In genomic region chr5:118009761-118010297, GRCh38 we compare ENCODE assay signal across 20 cellular contexts.
A peak's percentile ranks its signal among the peaks of the same experiment; 100 is the strongest.
DNase-seq lines count a peak whose midpoint lies in the region; ATAC-seq and TF ChIP-seq lines count a peak whose summit lies in the region.
"Had no signal": no experiment of that assay in that cellular context is flagged by ENCODE, and none has a peak within 500 bp of the region (broad histone marks: within the 10 kb centered on the region; RNA-seq: fewer than 3 reads in every experiment).

No MANE protein-coding gene starts in this region.

- no peak overlapping the region for H3K4me3 Mint-ChIP-seq in GM23338
- H3K4me3 Mint-ChIP-seq: B cell; CD4-positive, alpha-beta T cell; CD8-positive, alpha-beta T cell had no signal

- no peaks in the 10 kb centered on the region for H4K20me1 ChIP-seq in GM23338 (replicated peaks; ENCODE audit: insufficient read depth)
- H4K20me1 ChIP-seq: BLaER1 treated with 17β-estradiol and CSF1 and Interleukin-3, amounts not matched to agents 10 nM and 100 nM had no signal

- H3K27ac Mint-ChIP-seq in GM23338, result no peak overlapping the region
- H3K27ac Mint-ChIP-seq: B cell; CD4-positive, alpha-beta T cell; CD8-positive, alpha-beta T cell had no signal

- no peaks in the 10 kb centered on the region for H3K4me1 ChIP-seq in GM23338 (ENCODE audit: insufficient read depth)
- H3K4me1 ChIP-seq: A549 had no signal

- DNase-seq in GM23338 (ENCODE audit: low spot score) (peak; percentile 22), COR-L47 (lab: John Stamatoyannopoulos, UW) (no peak), NOMO-1 treated with dmso at 0.1 percent for 144 hours (lab: John Stamatoyannopoulos, UW; ENCODE audit: unreplicated experiment) (no peak)
- DNase-seq: AML-193; CD4-positive, alpha-beta T cell; CD8-positive, alpha-beta T cell; DMS 273 treated with DMSO at 0.1 percent for 48 hours; DMS153; DMS53; DMS79; DND-41; EL; GDM1 had no signal

- no peak overlapping the region for H3K4me3 ChIP-seq in GM23338
- H3K4me3 ChIP-seq: A549; BLaER1 treated with 17β-estradiol and CSF1 and Interleukin-3, amounts not matched to agents 10 nM and 100 nM; GM12878 had no signal

- H3K4me1 Mint-ChIP-seq in GM23338, result peaks cover 2% of the 10 kb centered on the region; the same call in 1 of the 3 replicates
- H3K4me1 Mint-ChIP-seq: B cell had no signal

- H3K27ac ChIP-seq in GM23338 (ENCODE audit: low read depth), result no peak overlapping the region
- H3K27ac ChIP-seq in VCaP, result peak overlapping the region; percentile 12; the same call in 1 of the 2 replicates
- H3K27ac ChIP-seq: A549; BLaER1 treated with 17β-estradiol and CSF1 and Interleukin-3, amounts not matched to agents 10 nM and 100 nM; C4-2B had no signal

- no peaks in the 10 kb centered on the region for H3K36me3 ChIP-seq in GM23338 (ENCODE audit: insufficient read depth)
- H3K36me3 ChIP-seq: BLaER1 treated with 17β-estradiol and CSF1 and Interleukin-3, amounts not matched to agents 10 nM and 100 nM had no signal

- H3K9me3 Mint-ChIP-seq in GM23338, result no peaks in the 10 kb centered on the region
- H3K9me3 Mint-ChIP-seq: CD4-positive, alpha-beta T cell had no signal

- ATAC-seq in GM23338 (no peak), GM21717 (IDR thresholded peaks at IDR 0.05; ENCODE audit: unreplicated experiment) (no peak)
- ATAC-seq: A549; CD8-positive, alpha-beta T cell; GM12878 had no signal

- H3K4me2 ChIP-seq in GM23338, result no peak overlapping the region
- H3K4me2 ChIP-seq: A549; BLaER1 treated with 17β-estradiol and CSF1 and Interleukin-3, amounts not matched to agents 10 nM and 100 nM had no signal

- H2AFZ ChIP-seq in GM23338, result no peak overlapping the region

- no peaks in the 10 kb centered on the region for H3K79me2 ChIP-seq in GM23338 (replicated peaks; ENCODE audit: insufficient read depth)

- H3K9me2 ChIP-seq in GM23338 (ENCODE audit: insufficient read depth), result no peaks in the 10 kb centered on the region

- no peaks in the 10 kb centered on the region for H3F3A ChIP-seq in GM23338 (replicated peaks; ENCODE audit: low read depth)

- H3K36me3 Mint-ChIP-seq in GM23338 (ENCODE audit: low read depth), result no peaks in the 10 kb centered on the region
- H3K36me3 Mint-ChIP-seq: CD8-positive, alpha-beta T cell had no signal

- TF ChIP-seq CTCF in GM23338 (conservative IDR thresholded peaks at IDR 0.05; ENCODE audit: low read depth in 2 of 2) (no peak), VCaP (conservative IDR thresholded peaks at IDR 0.05) (no peak)

- H3K27me3 Mint-ChIP-seq in GM23338 (ENCODE audit: insufficient read depth, low read depth, poor library complexity), result no peaks in the 10 kb centered on the region
- H3K27me3 Mint-ChIP-seq: B cell; CD4-positive, alpha-beta T cell had no signal

- no peaks in the 10 kb centered on the region for H3K27me3 ChIP-seq in GM23338 (ENCODE audit: insufficient read depth)
- H3K27me3 ChIP-seq: BLaER1 treated with 17β-estradiol and CSF1 and Interleukin-3, amounts not matched to agents 10 nM and 100 nM had no signal

TF ChIP-seq in GM23338, 12 proteins besides CTCF, POLR2A, EP300 and RAD21 (continues in another document):
- TF ChIP-seq ZNF331 (CRISPR knock-in tag; IDR thresholded peaks at IDR 0.05; ENCODE audit: low read depth), result no peak
- TF ChIP-seq STAT1 (IDR thresholded peaks at IDR 0.05; ENCODE audit: unreplicated experiment), result no peak
- no peak for TF ChIP-seq ETS1 (IDR thresholded peaks at IDR 0.05)
- TF ChIP-seq JUNB (IDR thresholded peaks at IDR 0.05; ENCODE audit: unreplicated experiment), result no peak
- no peak for TF ChIP-seq NANOG (IDR thresholded peaks at IDR 0.05; ENCODE audit: borderline replicate concordance)
- no peak for TF ChIP-seq ZNF114 (CRISPR knock-in tag; IDR thresholded peaks at IDR 0.05)
- no peak for TF ChIP-seq ZNF462 (CRISPR knock-in tag; IDR thresholded peaks at IDR 0.05)
- no peak for TF ChIP-seq POLR2AphosphoS5 (IDR thresholded peaks at IDR 0.05; ENCODE audit: low read depth)
- TF ChIP-seq CREB1 (CRISPR knock-in tag; IDR thresholded peaks at IDR 0.05; ENCODE audit: low read depth), result no peak
- no peak for TF ChIP-seq EZH2 (IDR thresholded peaks at IDR 0.05; ENCODE audit: low read depth, unreplicated experiment)
